ENCODE assay signal across 8 cellular contexts in the genomic region with DNA sequence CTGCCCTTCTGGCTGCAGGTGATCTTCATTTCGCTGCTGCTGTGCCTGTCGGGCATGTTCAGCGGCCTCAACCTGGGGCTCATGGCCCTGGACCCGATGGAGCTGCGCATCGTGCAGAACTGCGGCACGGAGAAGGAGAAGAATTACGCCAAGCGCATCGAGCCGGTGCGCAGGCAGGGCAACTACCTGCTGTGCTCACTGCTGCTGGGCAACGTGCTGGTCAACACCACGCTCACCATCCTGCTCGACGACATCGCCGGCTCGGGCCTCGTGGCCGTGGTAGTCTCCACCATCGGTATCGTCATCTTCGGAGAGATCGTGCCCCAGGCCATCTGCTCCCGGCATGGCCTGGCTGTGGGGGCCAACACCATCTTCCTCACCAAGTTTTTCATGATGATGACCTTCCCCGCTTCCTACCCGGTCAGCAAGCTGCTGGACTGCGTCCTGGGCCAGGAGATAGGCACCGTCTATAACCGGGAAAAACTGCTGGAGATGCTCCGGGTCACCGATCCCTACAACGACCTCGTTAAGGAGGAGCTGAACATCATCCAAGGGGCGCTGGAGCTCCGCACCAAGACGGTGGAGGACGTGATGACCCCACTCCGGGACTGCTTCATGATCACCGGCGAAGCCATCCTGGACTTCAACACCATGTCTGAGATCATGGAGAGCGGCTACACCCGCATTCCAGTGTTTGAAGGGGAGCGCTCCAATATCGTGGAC. TPM values are rescaled to one million over a fixed set of nuclear protein-coding genes. Genes with fewer than 3 reads are reported as not detected.
DNase-seq lines count a peak whose midpoint lies in the region; ATAC-seq and TF ChIP-seq lines count a peak whose summit lies in the region.

No MANE protein-coding gene starts in this region.

- no peak for TF ChIP-seq CTCF in epithelial cell of esophagus (IDR thresholded peaks at IDR 0.05; ENCODE audit: insufficient read depth, low read depth, low read length, missing control alignments)
- no peak for TF ChIP-seq CTCF in natural killer cell (IDR thresholded peaks at IDR 0.05)

- no peaks in the 10 kb centered on the region for H3K9me3 ChIP-seq in T-helper 17 cell (ENCODE audit: control insufficient read depth, low read length, poor library complexity, severe bottlenecking)

- intact Hi-C loops in natural killer cell (cut with micrococcal nuclease) = loop anchor here (2.0 to 5.0 kb wide), 3 partner anchors 272 to 448 kb away; partner anchors contain the start of genes NT5C2 and TAF5

- H3K4me1 Mint-ChIP-seq in T-helper 17 cell (peaks cover 46% of the 10 kb centered on the region), natural killer cell (peaks cover 40 to 68% of the 10 kb centered on the region in 2 donors)

- H3K27ac Mint-ChIP-seq in T-helper 17 cell = peak overlapping the region; percentile 87
- H3K27ac Mint-ChIP-seq in natural killer cell = peak overlapping the region in 1 of 2 donors; percentile 98

- H3K36me3 Mint-ChIP-seq in T-helper 17 cell (ENCODE audit: low read depth) = no peaks in the 10 kb centered on the region
- H3K36me3 Mint-ChIP-seq in natural killer cell = no peaks in the 10 kb centered on the region

- H3K9me3 Mint-ChIP-seq in natural killer cell = no peaks in the 10 kb centered on the region

- peak overlapping the region; percentile 79 for H3K4me3 ChIP-seq in epithelial cell of esophagus (ENCODE audit: low read length)

- H3K4me3 Mint-ChIP-seq in T-helper 17 cell (peak overlapping the region; percentile 96), natural killer cell (peak overlapping the region; percentile 94)

- H3K27me3 Mint-ChIP-seq in T-helper 17 cell (peaks cover 7% of the 10 kb centered on the region), natural killer cell (ENCODE audit: low read depth in 2 of 2) (peaks cover 10 to 12% of the 10 kb centered on the region in 2 donors)

- no peak for ATAC-seq in T-helper 17 cell
- no peak for ATAC-seq in natural killer cell
- no peak for ATAC-seq in HG02759 (IDR thresholded peaks at IDR 0.05; ENCODE audit: unreplicated experiment)
- ATAC-seq in GM19328 (IDR thresholded peaks at IDR 0.05; ENCODE audit: unreplicated experiment) = no peak
- ATAC-seq in HG03571 (IDR thresholded peaks at IDR 0.05; ENCODE audit: unreplicated experiment) = no peak

- peak; percentile 57 for DNase-seq in NCI-H146 (lab: John Stamatoyannopoulos, UW)
- DNase-seq in NCI-H146 treated with DMSO at 0.1 percent for 48 hours (lab: John Stamatoyannopoulos, UW; ENCODE audit: unreplicated experiment) = no peak
- no peak for DNase-seq in T-helper 17 cell
- peak; percentile 17 for DNase-seq in epithelial cell of esophagus (ENCODE audit: low read depth)
- peak; percentile 16 for DNase-seq in natural killer cell

RNA-seq across cellular contexts. Expression of gene CNNM2, which starts 1.3 kb away (rescaled TPM):
- total RNA-seq in T-helper 17 cell (10 to 100 TPM in 1 of 2 donors, 1 to 10 TPM in 1; 9.2 to 12.5 TPM), natural killer cell (10 to 100 TPM in 2 of 3 donors, 1 to 10 TPM in 1; 8.6 to 18.0 (median 16.7) TPM)

RNA-seq across cellular contexts. Expression of gene AS3MT, which starts 50.1 kb away (rescaled TPM):
- total RNA-seq in T-helper 17 cell (1 to 10 TPM in 1 of 2 donors, not detected in 1; 1.0 TPM), natural killer cell (under 1 TPM in 2 of 3 donors, not detected in 1; 0.48 to 0.75 TPM)

Comparison
In these comparisons a context has a peak if more than half of its experiments do, and no peak if none do; other contexts are left out.
1. DNase-seq: peak in NCI-H146 (single experiment), epithelial cell of esophagus (single experiment) and natural killer cell (single experiment); none in NCI-H146 treated with DMSO at 0.1 percent for 48 hours (single experiment) and T-helper 17 cell (0 of 3).